Comparison of ENCODE assay signal across 19 cellular contexts in the genomic region with DNA sequence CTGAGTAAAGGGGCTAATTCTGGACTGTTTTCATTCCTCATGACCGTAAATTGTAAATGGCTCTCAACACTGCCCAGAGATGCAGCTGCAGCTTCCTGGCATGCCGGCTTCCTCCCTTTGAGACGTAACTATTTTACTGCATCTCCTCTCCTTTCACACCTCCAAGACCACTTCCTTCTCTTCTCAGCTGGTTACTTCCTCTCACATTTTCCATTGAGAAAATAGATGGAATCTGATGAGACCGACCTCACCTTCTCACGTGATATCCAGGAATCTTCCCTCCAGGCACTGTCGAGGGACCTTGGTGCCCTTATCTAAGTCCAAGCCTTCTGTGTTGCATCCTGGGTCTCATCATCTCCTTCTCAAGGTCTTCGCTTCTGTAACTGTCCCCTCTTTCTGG. TPM values are rescaled to one million over a fixed set of nuclear protein-coding genes. Genes with fewer than 3 reads are reported as not detected.
DNase-seq lines count a peak whose midpoint lies in the region; ATAC-seq and TF ChIP-seq lines count a peak whose summit lies in the region.
"Had no signal": no experiment of that assay in that cellular context is flagged by ENCODE, and none has a peak within 500 bp of the region (broad histone marks: within the 10 kb centered on the region; RNA-seq: fewer than 3 reads in every experiment).

No MANE protein-coding gene starts in this region.

- H2AFZ ChIP-seq in PC-9, result no peak overlapping the region
- H2AFZ ChIP-seq: hepatocyte had no signal

- H3K27ac ChIP-seq in PC-9, result no peak overlapping the region
- H3K27ac ChIP-seq: hepatocyte, HL-60, SJSA1, testis had no signal

- no peaks in the 10 kb centered on the region for H3K9me2 ChIP-seq in PC-9 (ENCODE audit: insufficient read depth)

- POLR2A ChIA-PET in PC-9 (lab: Charles Lee; ENCODE audit: unreplicated experiment), result no interaction called here

- BruUV-seq in PC-9 (replicated peaks; lab: Mats Ljungman, UMichigan), result no TSS peak

- peaks cover 37% of the 10 kb centered on the region for H3K4me1 Mint-ChIP-seq in activated naive CD4-positive, alpha-beta T cell treated with anti-CD3 and anti-CD28 coated beads, Interleukin-2, amount 10 ng/mL, durations not matched to agents 7 days and 5 days
- peaks cover 26% of the 10 kb centered on the region for H3K4me1 Mint-ChIP-seq in T-helper 17 cell
- H3K4me1 Mint-ChIP-seq in effector memory CD8-positive, alpha-beta T cell (ENCODE audit: low read depth in 2 of 2), result peaks cover 15 to 17% of the 10 kb centered on the region in 2 donors
- peaks cover 49% of the 10 kb centered on the region for H3K4me1 Mint-ChIP-seq in stimulated activated naive CD8-positive, alpha-beta T cell treated with anti-CD3 and anti-CD28 coated beads, Interleukin-15, amount 100 ng/mL, for 72 hours

- H3K9me3 ChIP-seq in T-helper 17 cell (ENCODE audit: control insufficient read depth, low read length, poor library complexity, severe bottlenecking) (no peaks in the 10 kb centered on the region), PC-9 (ENCODE audit: insufficient read depth, low read depth) (no peaks in the 10 kb centered on the region)
- H3K9me3 ChIP-seq: breast epithelium, SJSA1, testis had no signal

- H3K4me3 Mint-ChIP-seq in activated naive CD4-positive, alpha-beta T cell treated with anti-CD3 and anti-CD28 coated beads, Interleukin-2, amount 10 ng/mL, durations not matched to agents 7 days and 5 days, result peak overlapping the region; percentile 1
- H3K4me3 Mint-ChIP-seq in T-helper 17 cell, result peak overlapping the region; percentile 68
- peak overlapping the region; percentile 32 to 54 for H3K4me3 Mint-ChIP-seq in effector memory CD8-positive, alpha-beta T cell
- H3K4me3 Mint-ChIP-seq in stimulated activated naive CD8-positive, alpha-beta T cell treated with anti-CD3 and anti-CD28 coated beads, Interleukin-15, amount 100 ng/mL, for 72 hours, result peak overlapping the region; percentile 66 to 77

- no peaks in the 10 kb centered on the region for H4K20me1 ChIP-seq in PC-9 (ENCODE audit: insufficient read depth)

- H3K36me3 Mint-ChIP-seq in activated naive CD4-positive, alpha-beta T cell treated with anti-CD3 and anti-CD28 coated beads, Interleukin-2, amount 10 ng/mL, durations not matched to agents 7 days and 5 days, result peaks cover 14% of the 10 kb centered on the region
- peaks cover 2% of the 10 kb centered on the region for H3K36me3 Mint-ChIP-seq in T-helper 17 cell (ENCODE audit: low read depth)
- no peaks in the 10 kb centered on the region for H3K36me3 Mint-ChIP-seq in effector memory CD8-positive, alpha-beta T cell (ENCODE audit: insufficient read depth)

- H3F3A ChIP-seq in PC-9 (ENCODE audit: insufficient read depth, low read depth), result no peaks in the 10 kb centered on the region

- peak; percentile 50 for ATAC-seq in T-helper 17 cell
- peak; percentile 44 for ATAC-seq in effector memory CD8-positive, alpha-beta T cell (replicated peaks)
- peak; percentile 50 for ATAC-seq in stimulated activated naive CD8-positive, alpha-beta T cell treated with anti-CD3 and anti-CD28 coated beads, Interleukin-15, amount 100 ng/mL, for 72 hours
- ATAC-seq in GM21390 (IDR thresholded peaks at IDR 0.05; ENCODE audit: unreplicated experiment), result no peak
- ATAC-seq: left cardiac atrium had no signal

- H3K4me1 ChIP-seq in PC-9 (replicated peaks; ENCODE audit: insufficient read depth), result no peaks in the 10 kb centered on the region

- peak; percentile 41 for DNase-seq in activated naive CD4-positive, alpha-beta T cell treated with anti-CD3 and anti-CD28 coated beads, Interleukin-2, amount 10 ng/mL, durations not matched to agents 7 days and 5 days
- no peak for DNase-seq in activated naive CD4-positive, alpha-beta T cell treated with Interleukin-2 at 50 U/mL for 16 hours
- no peak for DNase-seq in T-helper 17 cell
- DNase-seq in effector memory CD8-positive, alpha-beta T cell, result no peak
- peak in 1 of 2 donors; percentile 28 for DNase-seq in stimulated activated naive CD8-positive, alpha-beta T cell treated with anti-CD3 and anti-CD28 coated beads, Interleukin-15, amount 100 ng/mL, for 72 hours
- DNase-seq in PC-9, result no peak
- DNase-seq in NCI-H69 (lab: John Stamatoyannopoulos, UW), result no peak
- DNase-seq: GF-D8, KG1, left cardiac atrium, NCI-H1436 treated with DMSO at 0.1 percent for 48 hours, NCI-H446, occipital lobe, testis had no signal

- no peaks in the 10 kb centered on the region for H3K9me3 Mint-ChIP-seq in activated naive CD4-positive, alpha-beta T cell treated with anti-CD3 and anti-CD28 coated beads, Interleukin-2, amount 10 ng/mL, durations not matched to agents 7 days and 5 days
- no peaks in the 10 kb centered on the region for H3K9me3 Mint-ChIP-seq in effector memory CD8-positive, alpha-beta T cell
- H3K9me3 Mint-ChIP-seq in stimulated activated naive CD8-positive, alpha-beta T cell treated with anti-CD3 and anti-CD28 coated beads, Interleukin-15, amount 100 ng/mL, for 72 hours, result no peaks in the 10 kb centered on the region

- CTCF ChIA-PET in activated naive CD4-positive, alpha-beta T cell treated with anti-CD3 and anti-CD28 coated beads, Interleukin-2, amount 10 ng/mL, durations not matched to agents 7 days and 5 days (lab: Charles Lee), result no interaction called here
- CTCF ChIA-PET in PC-9 (lab: Charles Lee), result interaction anchor here (0.6 kb wide), 1 partner anchor 887 kb away, joined by 3 read pairs; no protein-coding TSS in a partner anchor

- no peak overlapping the region for H3K4me2 ChIP-seq in PC-9
- H3K4me2 ChIP-seq: hepatocyte had no signal

- H3K27me3 Mint-ChIP-seq in activated naive CD4-positive, alpha-beta T cell treated with anti-CD3 and anti-CD28 coated beads, Interleukin-2, amount 10 ng/mL, durations not matched to agents 7 days and 5 days, result no peaks in the 10 kb centered on the region
- H3K27me3 Mint-ChIP-seq in T-helper 17 cell, result no peaks in the 10 kb centered on the region
- H3K27me3 Mint-ChIP-seq in effector memory CD8-positive, alpha-beta T cell, result no peaks in the 10 kb centered on the region
- no peaks in the 10 kb centered on the region for H3K27me3 Mint-ChIP-seq in stimulated activated naive CD8-positive, alpha-beta T cell treated with anti-CD3 and anti-CD28 coated beads, Interleukin-15, amount 100 ng/mL, for 72 hours

- TF ChIP-seq CTCF in PC-9 (conservative IDR thresholded peaks at IDR 0.05), result no peak

- H3K79me2 ChIP-seq in PC-9 (ENCODE audit: low read depth), result no peaks in the 10 kb centered on the region

- H3K27me3 ChIP-seq in PC-9 (ENCODE audit: insufficient read depth, low read depth), result no peaks in the 10 kb centered on the region
- H3K27me3 ChIP-seq: breast epithelium, hepatocyte, SJSA1, testis had no signal

- H3K36me3 ChIP-seq in PC-9 (ENCODE audit: low read depth), result no peaks in the 10 kb centered on the region
- H3K36me3 ChIP-seq: breast epithelium, SJSA1 had no signal

- intact Hi-C loops in PC-9 (cut with micrococcal nuclease; ENCODE audit: unreplicated experiment), result no loop called here

- no peak overlapping the region for H3K4me3 ChIP-seq in PC-9
- H3K4me3 ChIP-seq: breast epithelium, hepatocyte, SJSA1, testis had no signal

- peak overlapping the region; percentile 84 for H3K27ac Mint-ChIP-seq in activated naive CD4-positive, alpha-beta T cell treated with anti-CD3 and anti-CD28 coated beads, Interleukin-2, amount 10 ng/mL, durations not matched to agents 7 days and 5 days
- H3K27ac Mint-ChIP-seq in T-helper 17 cell, result peak overlapping the region; percentile 5
- H3K27ac Mint-ChIP-seq in effector memory CD8-positive, alpha-beta T cell, result peak overlapping the region; percentile 12 to 22
- H3K27ac Mint-ChIP-seq in stimulated activated naive CD8-positive, alpha-beta T cell treated with anti-CD3 and anti-CD28 coated beads, Interleukin-15, amount 100 ng/mL, for 72 hours, result peak overlapping the region; percentile 55 to 91

RNA-seq across cellular contexts. Expression of gene LYSMD4, which starts 12.7 kb away (rescaled TPM):
- total RNA-seq in T-helper 17 cell (1 to 10 TPM; 6.8 to 9.2 TPM), PC-9 (2021) (4.7 and 5.7 TPM in 2 replicates)

Comparison
In these comparisons a context has a peak if more than half of its experiments do, and no peak if none do; other contexts are left out.
1. H3K27ac Mint-ChIP-seq: peak in every context shown above with its lines; median percentile 84 in activated naive CD4-positive, alpha-beta T cell treated with anti-CD3 and anti-CD28 coated beads, Interleukin-2, amount 10 ng/mL, durations not matched to agents 7 days and 5 days; 73 in stimulated activated naive CD8-positive, alpha-beta T cell treated with anti-CD3 and anti-CD28 coated beads, Interleukin-15, amount 100 ng/mL, for 72 hours; 17 in effector memory CD8-positive, alpha-beta T cell; 5 in T-helper 17 cell.
2. H3K4me3 Mint-ChIP-seq: peak in every context shown above with its lines; median percentile 72 in stimulated activated naive CD8-positive, alpha-beta T cell treated with anti-CD3 and anti-CD28 coated beads, Interleukin-15, amount 100 ng/mL, for 72 hours; 68 in T-helper 17 cell; 43 in effector memory CD8-positive, alpha-beta T cell; 1 in activated naive CD4-positive, alpha-beta T cell treated with anti-CD3 and anti-CD28 coated beads, Interleukin-2, amount 10 ng/mL, durations not matched to agents 7 days and 5 days.